Comparison of ENCODE assay signal across 12 cellular contexts in the genomic region with DNA sequence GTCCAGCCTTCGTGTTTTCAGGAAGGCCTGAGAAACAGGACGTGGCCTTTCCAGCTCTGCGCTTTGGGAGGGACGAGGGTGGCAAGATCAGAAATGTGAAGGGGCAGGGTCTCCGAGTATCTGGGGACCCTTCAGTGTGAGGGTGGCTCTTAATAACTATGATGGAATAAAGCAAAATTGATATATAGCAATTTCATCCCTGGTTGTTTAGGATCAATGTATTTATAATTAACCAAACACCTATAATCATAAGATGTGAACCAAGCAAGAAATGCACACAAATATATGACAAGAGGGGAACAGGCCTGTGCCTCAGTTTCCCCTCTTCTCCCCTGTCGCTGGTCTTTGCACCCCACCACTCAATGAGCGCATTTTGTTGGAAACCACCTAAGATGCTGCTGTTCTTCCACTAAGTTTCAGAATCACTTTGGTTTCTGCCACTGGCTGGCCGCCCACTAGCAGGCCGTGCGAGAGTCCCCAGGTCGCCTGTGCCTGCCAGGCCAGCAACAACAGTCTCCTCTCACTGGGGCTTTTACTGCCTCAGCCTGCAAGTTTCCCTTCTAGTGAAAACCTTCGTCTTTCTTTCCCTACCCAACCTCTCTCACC. TPM values are rescaled to one million over a fixed set of nuclear protein-coding genes. Genes with fewer than 3 reads are reported as not detected.
DNase-seq lines count a peak whose midpoint lies in the region; ATAC-seq and TF ChIP-seq lines count a peak whose summit lies in the region.
"Had no signal": no experiment of that assay in that cellular context is flagged by ENCODE, and none has a peak within 500 bp of the region (broad histone marks: within the 10 kb centered on the region; RNA-seq: fewer than 3 reads in every experiment).

No MANE protein-coding gene starts in this region.

- H2BK120ac ChIP-seq in trophoblast cell (ENCODE audit: insufficient read depth, low read length, poor library complexity): no peak overlapping the region

- no peaks in the 10 kb centered on the region for H3K4me1 ChIP-seq in trophoblast cell (ENCODE audit: control insufficient read depth in 1 of 2, insufficient read depth in 2 of 2, low read length in 2 of 2)

- H3K79me2 ChIP-seq in trophoblast cell (ENCODE audit: control insufficient read depth, insufficient read depth, low read length, poor library complexity): no peaks in the 10 kb centered on the region
- H3K79me2 ChIP-seq: hepatocyte had no signal

- H2AK5ac ChIP-seq in trophoblast cell (ENCODE audit: low read length): no peak overlapping the region

- H2BK5ac ChIP-seq in trophoblast cell (ENCODE audit: low read depth, low read length, poor library complexity): no peak overlapping the region

- no peaks in the 10 kb centered on the region for H3K36me3 ChIP-seq in trophoblast cell (ENCODE audit: control insufficient read depth in 1 of 2, insufficient read depth in 2 of 2, low read length in 2 of 2)

- no peak overlapping the region for H2BK12ac ChIP-seq in trophoblast cell (ENCODE audit: low read length)

- no peak for TF ChIP-seq CTCF in coronary artery (IDR thresholded peaks at IDR 0.05)

- no peak overlapping the region for H3K4me3 Mint-ChIP-seq in activated T-cell treated with anti-CD3 and anti-CD28 coated beads, Interleukin-2, amount 50 U/mL, for 4 hours

- no peaks in the 10 kb centered on the region for H3K79me1 ChIP-seq in trophoblast cell (ENCODE audit: low read length)

- peaks cover 4% of the 10 kb centered on the region for H3K9me3 ChIP-seq in trophoblast cell (ENCODE audit: insufficient read depth, low read depth, low read length)

- no peak overlapping the region for H4K12ac ChIP-seq in trophoblast cell (ENCODE audit: low read depth, low read length)

- peak; percentile 25 to 70 for ATAC-seq in activated T-cell treated with anti-CD3 and anti-CD28 coated beads, Interleukin-2, amount 50 U/mL, for 4 hours
- peak; percentile 62 for ATAC-seq in GM21576 (IDR thresholded peaks at IDR 0.05; ENCODE audit: unreplicated experiment)
- ATAC-seq: sciatic nerve had no signal

- WGBS in trophoblast cell (ENCODE audit: extremely low coverage, insufficient coverage, insufficient read length): no CpG with 5 or more reads among the region's 12 CpGs

- peaks cover 41% of the 10 kb centered on the region for H3K4me1 Mint-ChIP-seq in activated T-cell treated with anti-CD3 and anti-CD28 coated beads, Interleukin-2, amount 50 U/mL, for 4 hours (ENCODE audit: low read depth)

- no peak overlapping the region for H3K27ac ChIP-seq in coronary artery
- H3K27ac ChIP-seq in trophoblast cell (ENCODE audit: low read depth, low read length): no peak overlapping the region
- H3K27ac ChIP-seq: hepatocyte had no signal

- no peak overlapping the region for H4K91ac ChIP-seq in trophoblast cell (ENCODE audit: low read depth, low read length)

- H3K9me3 Mint-ChIP-seq in activated T-cell treated with anti-CD3 and anti-CD28 coated beads, Interleukin-2, amount 50 U/mL, for 4 hours: no peaks in the 10 kb centered on the region

- no peak overlapping the region for H3K23ac ChIP-seq in trophoblast cell (ENCODE audit: low read length)

- H3K4me3 ChIP-seq in coronary artery (no peak overlapping the region), trophoblast cell (ENCODE audit: low read depth, low read length) (no peak overlapping the region)
- H3K4me3 ChIP-seq: hepatocyte had no signal

- H3K27me3 ChIP-seq in trophoblast cell (ENCODE audit: insufficient read depth, low read length): no peaks in the 10 kb centered on the region
- H3K27me3 ChIP-seq: hepatocyte had no signal

- DNase-seq in activated T-cell treated with anti-CD3 and anti-CD28 coated beads, Interleukin-2, amount 50 U/mL, for 4 hours: no peak
- DNase-seq in activated T-cell treated with anti-CD3 and anti-CD28 coated beads for 4 hours: no peak
- DNase-seq in RPMI8226: peak; percentile 30
- peak; percentile 66 for DNase-seq in stimulated activated CD8-positive, alpha-beta memory T cell treated with anti-CD3 and anti-CD28 coated beads, Interleukin-4, amount 100 ng/mL, for 48 hours
- no peak for DNase-seq in coronary artery (ENCODE audit: low spot score)
- no peak for DNase-seq in AG08395 (ENCODE audit: low spot score)
- no peak for DNase-seq in trophoblast cell
- DNase-seq: NCI-H1105 treated with DMSO at 0.1 percent for 48 hours, OCI-M1 had no signal

- no peak overlapping the region for H3K4ac ChIP-seq in trophoblast cell (ENCODE audit: low read depth, low read length)

- H3K9ac ChIP-seq in trophoblast cell (ENCODE audit: low read length): no peak overlapping the region

- H3K27me3 Mint-ChIP-seq in activated T-cell treated with anti-CD3 and anti-CD28 coated beads, Interleukin-2, amount 50 U/mL, for 4 hours (ENCODE audit: low read depth): no peaks in the 10 kb centered on the region

- H3K18ac ChIP-seq in trophoblast cell (ENCODE audit: low read length): no peak overlapping the region

- no peak overlapping the region for H2AFZ ChIP-seq in trophoblast cell (ENCODE audit: insufficient read depth, low read length, poor library complexity)
- H2AFZ ChIP-seq: hepatocyte had no signal

- H3K14ac ChIP-seq in trophoblast cell (ENCODE audit: low read length): no peak overlapping the region

- no peak overlapping the region for H4K8ac ChIP-seq in trophoblast cell (ENCODE audit: low read depth, low read length)

- H3K36me3 Mint-ChIP-seq in activated T-cell treated with anti-CD3 and anti-CD28 coated beads, Interleukin-2, amount 50 U/mL, for 4 hours (ENCODE audit: insufficient read depth): peaks cover 66% of the 10 kb centered on the region

- no peak overlapping the region for H3K4me2 ChIP-seq in trophoblast cell (ENCODE audit: low read length)
- H3K4me2 ChIP-seq: hepatocyte had no signal

RNA-seq across cellular contexts. Expression of a gene that starts 36.6 kb away (rescaled TPM):
- total RNA-seq in activated T-cell treated with anti-CD3 and anti-CD28 coated beads, Interleukin-2, amount 50 U/mL, for 4 hours: 10 to 100 TPM in 2 of 3 donors, 1 to 10 TPM in 1; 8.8 to 13.7 (median 11.3) TPM
- 0.01 TPM in 1 of 2 replicates, not detected in the other for polyA plus RNA-seq in trophoblast cell (2013)
- total RNA-seq: hepatocyte had no signal
- polyA plus RNA-seq: hepatocyte had no signal

RNA-seq across cellular contexts. Expression of a gene that starts 44.4 kb away (rescaled TPM):
- 1 to 10 TPM; 2.0 to 2.6 (median 2.1) TPM for total RNA-seq in activated T-cell treated with anti-CD3 and anti-CD28 coated beads, Interleukin-2, amount 50 U/mL, for 4 hours
- 0.08 and 0.18 TPM in 2 replicates for polyA plus RNA-seq in trophoblast cell (2013)
- total RNA-seq: sciatic nerve had no signal

RNA-seq across cellular contexts. Expression of a gene that starts 55.7 kb away (rescaled TPM):
- not detected for total RNA-seq in activated T-cell treated with anti-CD3 and anti-CD28 coated beads, Interleukin-2, amount 50 U/mL, for 4 hours
- 0.12 and 0.17 TPM in 2 replicates for polyA plus RNA-seq in trophoblast cell (2013)

Comparison
In these comparisons a context has a peak if more than half of its experiments do, and no peak if none do; other contexts are left out.
1. DNase-seq: peak in RPMI8226 (single experiment) and stimulated activated CD8-positive, alpha-beta memory T cell treated with anti-CD3 and anti-CD28 coated beads, Interleukin-4, amount 100 ng/mL, for 48 hours (single experiment); none in activated T-cell treated with anti-CD3 and anti-CD28 coated beads, Interleukin-2, amount 50 U/mL, for 4 hours (single experiment), activated T-cell treated with anti-CD3 and anti-CD28 coated beads for 4 hours (single experiment), coronary artery (single experiment), AG08395 (single experiment) and trophoblast cell (0 of 2).